In genomic region chr1:7278827-7279752, GRCh38 we compare ENCODE assay signal across 26 cellular contexts.
A peak's percentile ranks its signal among the peaks of the same experiment; 100 is the strongest.
DNase-seq lines count a peak whose midpoint lies in the region; ATAC-seq and TF ChIP-seq lines count a peak whose summit lies in the region.
"Had no signal": no experiment of that assay in that cellular context is flagged by ENCODE, and none has a peak within 500 bp of the region (broad histone marks: within the 10 kb centered on the region; RNA-seq: fewer than 3 reads in every experiment).

No MANE protein-coding gene starts in this region.

- no peak overlapping the region for H3K4me3 ChIP-seq in fibroblast of lung (replicated peaks in 1 of 4; ENCODE audit: control extremely low read depth in 1 of 4, insufficient read depth in 1 of 4, low read depth in 3 of 4, low read length in 4 of 4)
- H3K4me3 ChIP-seq: K562, SJSA1, tibial artery had no signal

- DNase-seq in NCI-H82 (lab: John Stamatoyannopoulos, UW) (peak; percentile 56), NCI-H82 treated with DMSO at 0.1 percent for 48 hours (lab: John Stamatoyannopoulos, UW; ENCODE audit: unreplicated experiment) (no peak), NCI-H748 treated with DMSO at 0.1 percent for 48 hours (lab: John Stamatoyannopoulos, UW) (peak; percentile 62), fibroblast of lung (ENCODE audit: low read depth in 2 of 2) (peak in 1 of 2 donors; percentile 51), ureter (ENCODE audit: low spot score) (peak; percentile 18), AG08396 (ENCODE audit: low spot score) (no peak)
- DNase-seq in central memory CD4-positive, alpha-beta T cell = no peak
- DNase-seq: ACHN; activated B cell treated with CpG ODN at 0.5 μM for 24 hours; activated CD4-positive, alpha-beta memory T cell treated with anti-CD3 and anti-CD28 coated beads, Interleukin-2, amount 10 ng/mL, durations not matched to agents 7 days and 5 days; activated naive CD4-positive, alpha-beta T cell treated with anti-CD3 and anti-CD28 coated beads for 36 hours; activated T-cell treated with anti-CD3 and anti-CD28 coated beads, Interleukin-2, amount 50 U/mL, for 24 hours; anterior cingulate cortex; CD4-positive, CD25-positive, alpha-beta regulatory T cell; DND-41; kidney glomerular epithelial cell; MV-4-11; OCI-M1; right cardiac atrium; stimulated activated naive CD4-positive, alpha-beta T cell treated with Interleukin-2 at 50 U/mL for 16 hours; tibial artery had no signal

- H3K4me1 ChIP-seq in fibroblast of lung (ENCODE audit: control insufficient read depth, extremely low read depth, insufficient read depth, low read length) = peaks cover 17% of the 10 kb centered on the region
- H3K4me1 ChIP-seq: SJSA1, tibial artery had no signal

- no peak for TF ChIP-seq CTCF in fibroblast of lung (conservative IDR thresholded peaks at IDR 0.05 in 1 of 2, IDR thresholded peaks at IDR 0.05 in 1 of 2; ENCODE audit: low read depth in 1 of 2, low read length in 2 of 2)

- no peaks in the 10 kb centered on the region for H3K27me3 ChIP-seq in fibroblast of lung (ENCODE audit: control insufficient read depth, insufficient read depth, low read length)
- H3K27me3 ChIP-seq: SJSA1 had no signal

- H4K20me1 ChIP-seq in fibroblast of lung (ENCODE audit: control insufficient read depth, extremely low read depth, insufficient read depth, low read length) = no peaks in the 10 kb centered on the region

- H3K27ac ChIP-seq in fibroblast of lung (ENCODE audit: insufficient read depth, low read length) = no peak overlapping the region
- H3K27ac ChIP-seq: neutrophil, SJSA1, tibial artery had no signal

- H2AFZ ChIP-seq in fibroblast of lung (ENCODE audit: low read length) = peak overlapping the region; percentile 27

- no peak overlapping the region for H3K9ac ChIP-seq in fibroblast of lung (ENCODE audit: insufficient read depth, low read length)

- H3K36me3 ChIP-seq in fibroblast of lung (ENCODE audit: control insufficient read depth, insufficient read depth, low read length) = no peaks in the 10 kb centered on the region
- H3K36me3 ChIP-seq: neutrophil, SJSA1, tibial artery had no signal

- TF ChIP-seq POLR2A in GM18505 (IDR thresholded peaks at IDR 0.05; ENCODE audit: borderline replicate concordance, extremely low read depth, insufficient read depth, insufficient read length) = no peak

- no peak for ATAC-seq in GM18505 (IDR thresholded peaks at IDR 0.05; ENCODE audit: unreplicated experiment)
- ATAC-seq: HCT116, K562, right cardiac atrium had no signal

- H3K9me3 ChIP-seq in fibroblast of lung (ENCODE audit: control insufficient read depth, insufficient read depth, low read depth, low read length) = no peaks in the 10 kb centered on the region
- H3K9me3 ChIP-seq: neutrophil, SJSA1 had no signal

- H3K79me2 ChIP-seq in fibroblast of lung (ENCODE audit: control insufficient read depth, insufficient read depth, low read length) = no peaks in the 10 kb centered on the region

- H3K4me2 ChIP-seq in fibroblast of lung (ENCODE audit: extremely low read depth, insufficient read depth, low read length) = peak overlapping the region; percentile 44

Comparison
In these comparisons a context has a peak if more than half of its experiments do, and no peak if none do; other contexts are left out.
1. DNase-seq: peak in NCI-H82 (single experiment), NCI-H748 treated with DMSO at 0.1 percent for 48 hours (single experiment) and ureter (single experiment); none in NCI-H82 treated with DMSO at 0.1 percent for 48 hours (single experiment), central memory CD4-positive, alpha-beta T cell (single experiment) and AG08396 (single experiment).